8 cellular contexts compared by ENCODE assay signal in the genomic region with DNA sequence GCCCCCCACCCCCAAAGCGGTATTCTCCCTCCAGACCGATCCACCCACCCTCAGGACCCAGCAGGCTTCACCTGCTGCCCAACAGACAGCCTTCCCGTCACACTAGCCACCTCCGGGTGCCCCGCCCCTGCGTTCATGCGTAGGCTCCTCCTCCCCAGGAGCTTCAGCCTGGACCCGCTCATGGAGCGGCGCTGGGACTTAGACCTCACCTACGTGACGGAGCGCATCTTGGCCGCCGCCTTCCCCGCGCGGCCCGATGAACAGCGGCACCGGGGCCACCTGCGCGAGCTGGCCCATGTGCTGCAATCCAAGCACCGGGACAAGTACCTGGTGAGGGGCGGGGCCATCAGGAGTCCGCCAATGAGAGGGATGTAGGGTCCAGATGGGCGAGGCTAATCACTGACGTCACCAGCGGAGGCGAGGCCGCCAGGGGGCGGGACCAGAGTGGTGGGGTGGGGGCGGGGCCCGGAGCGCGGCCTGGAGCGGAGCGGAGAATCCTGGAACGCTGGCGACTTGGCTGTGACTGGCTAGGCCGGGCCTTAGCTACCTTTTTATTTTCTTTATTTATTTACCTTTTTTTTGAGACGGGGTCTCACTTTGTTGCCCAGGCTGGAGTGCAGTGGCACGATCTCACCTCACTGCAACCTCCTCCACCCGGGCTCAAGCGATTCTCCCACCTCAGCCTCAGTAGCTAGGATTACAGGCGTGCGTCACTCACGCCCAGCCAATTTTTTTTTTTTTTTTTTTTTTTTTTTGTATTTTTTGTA. TPM values are rescaled to one million over a fixed set of nuclear protein-coding genes. Genes with fewer than 3 reads are reported as not detected.
DNase-seq lines count a peak whose midpoint lies in the region; ATAC-seq and TF ChIP-seq lines count a peak whose summit lies in the region.

No MANE protein-coding gene starts in this region.

- DNase-seq in DMS79 treated with DMSO at 0.1 percent for 48 hours (lab: John Stamatoyannopoulos, UW) (peak; percentile 88), LoVo (ENCODE audit: low spot score) (peak; percentile 100), RWPE1 (ENCODE audit: low spot score) (peak; percentile 94), non-pigmented ciliary epithelial cell (ENCODE audit: low read depth) (peak; percentile 63), substantia nigra (lab: John Stamatoyannopoulos, UW) (peak; percentile 70 to 99 (median 94))
- peak; percentile 92 for DNase-seq in activated naive CD4-positive, alpha-beta T cell treated with Interleukin-2 at 50 U/mL for 16 hours

- peak overlapping the region; percentile 99 for H3K27ac ChIP-seq in RWPE1
- H3K27ac ChIP-seq in gastroesophageal sphincter = peak overlapping the region; percentile 90 to 100 (median 99)
- H3K27ac ChIP-seq in substantia nigra (ENCODE audit: low read depth, low read length, poor library complexity, severe bottlenecking) = peak overlapping the region; percentile 99

- H3K27me3 ChIP-seq in gastroesophageal sphincter = no peaks in the 10 kb centered on the region

- no peaks in the 10 kb centered on the region for H3K9me3 ChIP-seq in gastroesophageal sphincter

- POLR2A ChIA-PET in RWPE1 (lab: Yijun Ruan, JAX; ENCODE audit: low non-redundant PET) = interaction anchor here (0.6 kb wide), 2 partner anchors 45 to 668 kb away, joined by 3 to 7 read pairs; no protein-coding TSS in a partner anchor

- H3K4me3 ChIP-seq in gastroesophageal sphincter = peak overlapping the region; percentile 41 to 85

- H3K4me1 ChIP-seq in gastroesophageal sphincter = peaks cover 0 to 96% (median 46%) of the 10 kb centered on the region in 3 donors

- H3K36me3 ChIP-seq in gastroesophageal sphincter = peaks cover 0 to 60% of the 10 kb centered on the region in 2 donors

- TF ChIP-seq POLR2A in gastroesophageal sphincter (IDR thresholded peaks at IDR 0.05) = peak; percentile 43 to 76

- ATAC-seq in GM21737 (IDR thresholded peaks at IDR 0.05; ENCODE audit: unreplicated experiment) = peak; percentile 77
- peak; percentile 73 for ATAC-seq in gastroesophageal sphincter

- TF ChIP-seq CTCF in RWPE1 (conservative IDR thresholded peaks at IDR 0.05; ENCODE audit: low read depth) = no peak
- peak in 1 of 4 experiments; percentile 7 for TF ChIP-seq CTCF in gastroesophageal sphincter (IDR thresholded peaks at IDR 0.05)

- 0 to 29% methylated on average over 7 to 16 of the region's 48 CpGs for WGBS in gastroesophageal sphincter (ENCODE audit: low coverage in 1 of 2), 2 donors

- CTCF ChIA-PET in RWPE1 (lab: Yijun Ruan, JAX) = interaction anchor here (0.6 to 3.4 kb wide), 18 partner anchors 9 to 1022 kb away, joined by 3 to 32 read pairs (median 4); a partner anchor contains a TSS

- no peak for TF ChIP-seq EP300 in gastroesophageal sphincter (IDR thresholded peaks at IDR 0.05)

RNA-seq across cellular contexts. Expression of a gene that starts 4.4 kb away (rescaled TPM):
- 100 to 1,000 TPM; 108 to 323 (median 182) TPM for total RNA-seq in gastroesophageal sphincter

RNA-seq across cellular contexts. Expression of a gene that starts 24.9 kb away (rescaled TPM):
- 100 to 1,000 TPM in 2 of 4 donors, 10 to 100 TPM in 2; 79.1 to 137 (median 110) TPM for total RNA-seq in gastroesophageal sphincter

RNA-seq across cellular contexts. Expression of a gene that starts 43.2 kb away (rescaled TPM):
- total RNA-seq in gastroesophageal sphincter = 1,000 to 10,000 TPM in 2 of 4 donors, 100 to 1,000 TPM in 2; 632 to 1,838 (median 914) TPM

RNA-seq across cellular contexts. Expression of a gene that starts 48.0 kb away (rescaled TPM):
- total RNA-seq in gastroesophageal sphincter = 100 to 1,000 TPM; 521 to 701 (median 591) TPM

RNA-seq across cellular contexts. Expression of a gene that starts 49.0 kb away (rescaled TPM):
- total RNA-seq in gastroesophageal sphincter = under 1 TPM in 1 of 4 donors, not detected in 3; 0.31 TPM

Comparison
In these comparisons a context has a peak if more than half of its experiments do, and no peak if none do; other contexts are left out.
1. Peak in every context shown above with its lines: DNase-seq, ATAC-seq, H3K4me3 ChIP-seq and H3K27ac ChIP-seq.